ENCODE assay signal across 9 cellular contexts in the genomic region with DNA sequence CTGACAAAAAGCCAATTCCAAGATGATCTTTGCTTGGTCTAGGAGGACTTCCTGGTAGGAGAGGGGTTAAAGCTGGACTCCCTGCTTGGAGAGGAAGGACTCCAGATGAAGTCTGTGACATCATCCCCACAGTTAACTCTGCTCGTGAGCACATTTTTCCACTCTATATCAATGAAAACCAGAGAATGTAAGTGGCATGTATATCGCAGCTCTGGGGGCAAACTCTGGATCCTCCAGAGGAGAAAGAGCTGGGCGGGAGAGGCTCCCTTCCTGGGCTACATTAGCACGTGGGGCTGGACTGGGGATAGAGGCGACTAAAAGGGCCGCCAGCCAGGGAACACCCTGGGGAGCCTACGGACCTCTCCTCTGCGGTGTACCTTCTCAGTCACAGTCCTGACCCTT. TPM values are rescaled to one million over a fixed set of nuclear protein-coding genes. Genes with fewer than 3 reads are reported as not detected.
DNase-seq lines count a peak whose midpoint lies in the region; ATAC-seq, FAIRE-seq and TF ChIP-seq lines count a peak whose summit lies in the region.
"Had no signal": no experiment of that assay in that cellular context is flagged by ENCODE, and none has a peak within 500 bp of the region (broad histone marks: within the 10 kb centered on the region; RNA-seq: fewer than 3 reads in every experiment).

No MANE protein-coding gene starts in this region.

- H3K36me3 Mint-ChIP-seq in GM23338 (ENCODE audit: low read depth) = no peaks in the 10 kb centered on the region; the same call in 1 of the 3 replicates

- H2AFZ ChIP-seq in GM23338 = no peak overlapping the region
- H2AFZ ChIP-seq: PC-9 had no signal

- H3K4me1 ChIP-seq in GM23338 (ENCODE audit: insufficient read depth) (peaks cover 17% of the 10 kb centered on the region), Peyer's patch (peaks cover 2 to 69% (median 41%) of the 10 kb centered on the region in 4 donors), stomach smooth muscle (ENCODE audit: control insufficient read depth, insufficient read depth, low read length) (peaks cover 51% of the 10 kb centered on the region)

- H3K9ac ChIP-seq in stomach smooth muscle (ENCODE audit: low read length in 2 of 2) = peak overlapping the region in 1 of 2 donors; percentile 30

- no peaks in the 10 kb centered on the region for H3K79me2 ChIP-seq in GM23338 (replicated peaks; ENCODE audit: insufficient read depth)

- no peaks in the 10 kb centered on the region for H3K27me3 ChIP-seq in GM23338 (ENCODE audit: insufficient read depth)
- no peaks in the 10 kb centered on the region for H3K27me3 ChIP-seq in Peyer's patch
- H3K27me3 ChIP-seq in stomach smooth muscle (ENCODE audit: control insufficient read depth in 1 of 2, insufficient read depth in 2 of 2, low read length in 2 of 2) = no peaks in the 10 kb centered on the region

- H3K4me3 ChIP-seq in GM12865 (ENCODE audit: low read depth, low read length) (peak overlapping the region; percentile 79), GM23338 (no peak overlapping the region), Peyer's patch (peak overlapping the region; percentile 33 to 50 (median 38)), fibroblast of mammary gland (ENCODE audit: control insufficient read depth, low read depth, low read length) (peak overlapping the region; percentile 25), stomach smooth muscle (ENCODE audit: low read length in 2 of 2) (peak overlapping the region; percentile 32 to 62)
- H3K4me3 ChIP-seq: PC-9 had no signal

- H3K4me2 ChIP-seq in GM23338 = no peak overlapping the region
- H3K4me2 ChIP-seq: PC-9 had no signal

- H3K4me1 Mint-ChIP-seq in GM23338 = peaks cover 43% of the 10 kb centered on the region

- TF ChIP-seq CTCF in GM12865 (IDR thresholded peaks at IDR 0.05; ENCODE audit: insufficient read depth, low read depth, low read length, missing control alignments) (no peak), GM23338 (conservative IDR thresholded peaks at IDR 0.05; ENCODE audit: low read depth in 2 of 2) (no peak), Peyer's patch (IDR thresholded peaks at IDR 0.05) (no peak), fibroblast of mammary gland (conservative IDR thresholded peaks at IDR 0.05; ENCODE audit: control insufficient read depth, insufficient read depth, low read depth, low read length) (no peak)

- H3K36me3 ChIP-seq in GM23338 (ENCODE audit: insufficient read depth) = no peaks in the 10 kb centered on the region
- H3K36me3 ChIP-seq in Peyer's patch = no peaks in the 10 kb centered on the region
- peaks cover 4 to 17% of the 10 kb centered on the region in 2 donors for H3K36me3 ChIP-seq in stomach smooth muscle (ENCODE audit: control insufficient read depth in 2 of 2, insufficient read depth in 2 of 2, low read length in 2 of 2)

- H3F3A ChIP-seq in GM23338 (replicated peaks; ENCODE audit: low read depth) = no peaks in the 10 kb centered on the region

- H3K9me2 ChIP-seq in GM23338 (ENCODE audit: insufficient read depth) = no peaks in the 10 kb centered on the region

- no peak for TF ChIP-seq POLR2A in Peyer's patch (IDR thresholded peaks at IDR 0.05)
- TF ChIP-seq POLR2A in H54 (IDR thresholded peaks at IDR 0.05; ENCODE audit: low read depth, low read length) = no peak

- H3K9me3 ChIP-seq in Peyer's patch (no peaks in the 10 kb centered on the region), stomach smooth muscle (ENCODE audit: control insufficient read depth in 2 of 2, low read length in 2 of 2) (no peaks in the 10 kb centered on the region)

- DNase-seq in GM12865 (ENCODE audit: low read depth) (peak; percentile 31), GM23338 (ENCODE audit: low spot score) (no peak), Peyer's patch (no peak), fibroblast of mammary gland (ENCODE audit: low read depth) (peak; percentile 68), DMS114 treated with DMSO at 0.1 percent for 48 hours (lab: John Stamatoyannopoulos, UW; ENCODE audit: unreplicated experiment) (no peak), H54 (ENCODE audit: insufficient read length, low spot score) (no peak), NCI-H345 (lab: John Stamatoyannopoulos, UW) (no peak)

- no peak overlapping the region for H3K4me3 Mint-ChIP-seq in GM23338

- no peak overlapping the region for H3K27ac Mint-ChIP-seq in GM23338

- H3K27ac ChIP-seq in GM23338 (ENCODE audit: low read depth) (no peak overlapping the region; the same call in 1 of the 2 replicates), Peyer's patch (peak overlapping the region; percentile 85 to 94 (median 89)), stomach smooth muscle (ENCODE audit: low read length) (peak overlapping the region; percentile 67)
- H3K27ac ChIP-seq: PC-9 had no signal

- no peaks in the 10 kb centered on the region for H4K20me1 ChIP-seq in GM23338 (replicated peaks; ENCODE audit: insufficient read depth)

- ATAC-seq in GM23338 = peak; percentile 11; the same call in 1 of the 3 replicates

- no peaks in the 10 kb centered on the region for H3K9me3 Mint-ChIP-seq in GM23338

- no peak for FAIRE-seq in H54 (lab: Jason Lieb, UNC)

- H3K27me3 Mint-ChIP-seq in GM23338 (ENCODE audit: insufficient read depth, low read depth, poor library complexity) = peaks cover 2% of the 10 kb centered on the region

TF ChIP-seq in GM23338, 12 proteins besides CTCF, POLR2A, EP300 and RAD21 (continues in another document):
- TF ChIP-seq, protein P1, sequence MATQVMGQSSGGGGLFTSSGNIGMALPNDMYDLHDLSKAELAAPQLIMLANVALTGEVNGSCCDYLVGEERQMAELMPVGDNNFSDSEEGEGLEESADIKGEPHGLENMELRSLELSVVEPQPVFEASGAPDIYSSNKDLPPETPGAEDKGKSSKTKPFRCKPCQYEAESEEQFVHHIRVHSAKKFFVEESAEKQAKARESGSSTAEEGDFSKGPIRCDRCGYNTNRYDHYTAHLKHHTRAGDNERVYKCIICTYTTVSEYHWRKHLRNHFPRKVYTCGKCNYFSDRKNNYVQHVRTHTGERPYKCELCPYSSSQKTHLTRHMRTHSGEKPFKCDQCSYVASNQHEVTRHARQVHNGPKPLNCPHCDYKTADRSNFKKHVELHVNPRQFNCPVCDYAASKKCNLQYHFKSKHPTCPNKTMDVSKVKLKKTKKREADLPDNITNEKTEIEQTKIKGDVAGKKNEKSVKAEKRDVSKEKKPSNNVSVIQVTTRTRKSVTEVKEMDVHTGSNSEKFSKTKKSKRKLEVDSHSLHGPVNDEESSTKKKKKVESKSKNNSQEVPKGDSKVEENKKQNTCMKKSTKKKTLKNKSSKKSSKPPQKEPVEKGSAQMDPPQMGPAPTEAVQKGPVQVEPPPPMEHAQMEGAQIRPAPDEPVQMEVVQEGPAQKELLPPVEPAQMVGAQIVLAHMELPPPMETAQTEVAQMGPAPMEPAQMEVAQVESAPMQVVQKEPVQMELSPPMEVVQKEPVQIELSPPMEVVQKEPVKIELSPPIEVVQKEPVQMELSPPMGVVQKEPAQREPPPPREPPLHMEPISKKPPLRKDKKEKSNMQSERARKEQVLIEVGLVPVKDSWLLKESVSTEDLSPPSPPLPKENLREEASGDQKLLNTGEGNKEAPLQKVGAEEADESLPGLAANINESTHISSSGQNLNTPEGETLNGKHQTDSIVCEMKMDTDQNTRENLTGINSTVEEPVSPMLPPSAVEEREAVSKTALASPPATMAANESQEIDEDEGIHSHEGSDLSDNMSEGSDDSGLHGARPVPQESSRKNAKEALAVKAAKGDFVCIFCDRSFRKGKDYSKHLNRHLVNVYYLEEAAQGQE (IDR thresholded peaks at IDR 0.05; ENCODE audit: unreplicated experiment) = no peak
- TF ChIP-seq EZH2 (IDR thresholded peaks at IDR 0.05; ENCODE audit: low read depth, unreplicated experiment) (no peak), NANOG (IDR thresholded peaks at IDR 0.05; ENCODE audit: borderline replicate concordance) (no peak), ZNF331 (CRISPR knock-in tag; IDR thresholded peaks at IDR 0.05; ENCODE audit: low read depth) (no peak), STAT1 (IDR thresholded peaks at IDR 0.05; ENCODE audit: unreplicated experiment) (no peak)

RNA-seq across cellular contexts. Expression of a gene that starts 34.1 kb away (rescaled TPM):
- total RNA-seq in GM23338 (2014; rRNA removed; shearing (Covaris generic)) = 0.17 TPM in 1 of 2 replicates, not detected in the other
- 0.23 and 0.26 TPM in 2 replicates for polyA plus RNA-seq in GM23338 (2016; fragmentation: Nextera tagmentation; extraction: Ambion mirVana)
- total RNA-seq in Peyer's patch = 10 to 100 TPM in 2 of 4 donors, 1 to 10 TPM in 2; 6.8 to 40.4 (median 12.8) TPM

RNA-seq across cellular contexts. Expression of a gene that starts 47.2 kb away (rescaled TPM):
- total RNA-seq in GM23338 (2014; rRNA removed; shearing (Covaris generic)) = 21.3 and 24.8 TPM in 2 replicates
- polyA plus RNA-seq in GM23338 (2016; fragmentation: Nextera tagmentation; extraction: Ambion mirVana) = 14.9 and 15.9 TPM in 2 replicates
- 10 to 100 TPM; 32.4 to 49.0 (median 37.8) TPM for total RNA-seq in Peyer's patch

RNA-seq across cellular contexts. Expression of a gene that starts 59.1 kb away (rescaled TPM):
- 22.3 and 28.2 TPM in 2 replicates for total RNA-seq in GM23338 (2014; rRNA removed; shearing (Covaris generic))
- 9.0 and 11.8 TPM in 2 replicates for polyA plus RNA-seq in GM23338 (2016; fragmentation: Nextera tagmentation; extraction: Ambion mirVana)
- total RNA-seq in Peyer's patch = 100 to 1,000 TPM in 1 of 4 donors, 10 to 100 TPM in 3; 25.9 to 130 (median 64.5) TPM

Comparison
In these comparisons a context has a peak if more than half of its experiments do, and no peak if none do; other contexts are left out.
1. DNase-seq: peak in GM12865 (single experiment) and fibroblast of mammary gland (single experiment); none in GM23338 (single experiment), Peyer's patch (0 of 3), DMS114 treated with DMSO at 0.1 percent for 48 hours (single experiment), H54 (single experiment) and NCI-H345 (single experiment).